Comparison of ENCODE assay signal across 11 cellular contexts in genomic region chr15:62472616-62473299, GRCh38.
DNase-seq lines count a peak whose midpoint lies in the region; ATAC-seq and TF ChIP-seq lines count a peak whose summit lies in the region.
"Had no signal": no experiment of that assay in that cellular context is flagged by ENCODE, and none has a peak within 500 bp of the region (broad histone marks: within the 10 kb centered on the region; RNA-seq: fewer than 3 reads in every experiment).

No MANE protein-coding gene starts in this region.

- no peak overlapping the region for H3K56ac ChIP-seq in IMR-90 (ENCODE audit: extremely low read depth, insufficient read depth, low read length)

- peak overlapping the region; percentile 44 for H2BK20ac ChIP-seq in IMR-90 (ENCODE audit: low read depth, low read length)

- no peaks in the 10 kb centered on the region for H3K9me3 ChIP-seq in BLaER1 treated with 17β-estradiol and CSF1 and Interleukin-3, amounts not matched to agents 10 nM and 100 nM (replicated peaks in 1 of 11)
- H3K9me3 ChIP-seq in IMR-90 (ENCODE audit: control insufficient read depth, insufficient read depth, low read length) (no peaks in the 10 kb centered on the region), osteoblast (ENCODE audit: low read depth, low read length) (no peaks in the 10 kb centered on the region)

- TF ChIP-seq POLR2A in IMR-90 (IDR thresholded peaks at IDR 0.05; ENCODE audit: low read depth, low read length) = no peak

- H2BK120ac ChIP-seq in IMR-90 (ENCODE audit: low read depth, low read length) = peak overlapping the region; percentile 47

- peak overlapping the region; percentile 51 for H3K4ac ChIP-seq in IMR-90 (ENCODE audit: low read depth, low read length)

- no peak overlapping the region for H2BK5ac ChIP-seq in IMR-90 (ENCODE audit: low read depth, low read length, poor library complexity, severe bottlenecking)

- peak; percentile 18; the same call in 1 of the 2 replicates for ATAC-seq in IMR-90 (ENCODE audit: low read depth)
- peak; percentile 8 for ATAC-seq in esophagus mucosa
- ATAC-seq: left lobe of liver had no signal

- no peak overlapping the region for H3K27ac ChIP-seq in BLaER1 treated with 17β-estradiol and CSF1 and Interleukin-3, amounts not matched to agents 10 nM and 100 nM
- H3K27ac ChIP-seq in IMR-90 (ENCODE audit: insufficient read depth, low read length) = no peak overlapping the region
- peak overlapping the region; percentile 25 for H3K27ac ChIP-seq in osteoblast (ENCODE audit: low read depth, low read length)

- POLR2A ChIA-PET in IMR-90 (lab: Charles Lee; ENCODE audit: unreplicated experiment) = no interaction called here

- dilution Hi-C loops in IMR-90 (cut with HindIII; ENCODE audit: low sequenced_read_pairs, unreplicated experiment) = no loop called here

- TF ChIP-seq RAD21 in IMR-90 (IDR thresholded peaks at IDR 0.05; ENCODE audit: low read length) = no peak

- no peak overlapping the region for H3K23ac ChIP-seq in IMR-90 (ENCODE audit: low read depth, low read length)

- peak overlapping the region; percentile 29; the same call in 1 of the 2 replicates for H4K91ac ChIP-seq in IMR-90 (ENCODE audit: insufficient read depth, low read depth, low read length)

- H2AFZ ChIP-seq in IMR-90 (replicated peaks; ENCODE audit: low read length, poor library complexity) (no peak overlapping the region), osteoblast (ENCODE audit: low read length) (peak overlapping the region; percentile 23)

- in situ Hi-C loops in IMR-90 (cut with MboI; ENCODE audit: low sequenced_read_pairs) = no loop called here

- H3K27me3 ChIP-seq in BLaER1 treated with 17β-estradiol and CSF1 and Interleukin-3, amounts not matched to agents 10 nM and 100 nM = no peaks in the 10 kb centered on the region
- H3K27me3 ChIP-seq in IMR-90 (ENCODE audit: control insufficient read depth, insufficient read depth, low read length) (no peaks in the 10 kb centered on the region), osteoblast (ENCODE audit: insufficient read depth, low read length) (no peaks in the 10 kb centered on the region)

- no peaks in the 10 kb centered on the region; a peak in 1 of 22 replicates for H4K20me1 ChIP-seq in BLaER1 treated with 17β-estradiol and CSF1 and Interleukin-3, amounts not matched to agents 10 nM and 100 nM
- H4K20me1 ChIP-seq in IMR-90 (ENCODE audit: insufficient read depth, low read length) = no peaks in the 10 kb centered on the region
- no peaks in the 10 kb centered on the region for H4K20me1 ChIP-seq in osteoblast (ENCODE audit: insufficient read depth, low read length)

- peak overlapping the region; percentile 4; the same call in 1 of the 2 replicates for H3K18ac ChIP-seq in IMR-90 (ENCODE audit: low read depth, low read length)

- H2BK15ac ChIP-seq in IMR-90 (ENCODE audit: low read depth, low read length) = peak overlapping the region; percentile 46; the same call in 1 of the 3 replicates

- no CpG with 5 or more reads among the region's 6 CpGs for WGBS in IMR-90 (ENCODE audit: extremely low coverage in 2 of 2, insufficient read length in 1 of 2), 2 experiments

- H2AK9ac ChIP-seq in IMR-90 (replicated peaks; ENCODE audit: low read depth, low read length, poor library complexity) = no peak overlapping the region

- H3K79me1 ChIP-seq in IMR-90 (ENCODE audit: low read depth in 1 of 2, low read length in 2 of 2) = peaks cover 19 to 30% of the 10 kb centered on the region in 2 experiments

- H3K9ac ChIP-seq in BLaER1 treated with 17β-estradiol and CSF1 and Interleukin-3, amounts not matched to agents 10 nM and 100 nM = 0 out of 22 replicates have a peak overlapping the region, but pooled peaks of 1 of the 11 experiments have one; percentile 6
- no peak overlapping the region for H3K9ac ChIP-seq in IMR-90 (ENCODE audit: low read depth, low read length)

- H3K4me3 ChIP-seq in BLaER1 treated with 17β-estradiol and CSF1 and Interleukin-3, amounts not matched to agents 10 nM and 100 nM = no peak overlapping the region
- H3K4me3 ChIP-seq in IMR-90 (ENCODE audit: insufficient read depth, low read depth, low read length) (no peak overlapping the region), osteoblast (ENCODE audit: insufficient read depth, low read length) (no peak overlapping the region)

- DNase-seq in IMR-90 (no peak), osteoblast (ENCODE audit: insufficient read length, low spot score, missing footprints) (no peak), GM19238 (ENCODE audit: insufficient read length, low spot score) (no peak), cerebellar cortex (ENCODE audit: low spot score) (no peak), NCI-H2029 treated with DMSO at 0.1 percent for 48 hours (lab: John Stamatoyannopoulos, UW) (no peak), DMS79 treated with DMSO at 0.1 percent for 48 hours (lab: John Stamatoyannopoulos, UW) (no peak)
- DNase-seq: activated CD4-positive, alpha-beta T cell treated with anti-CD3 and anti-CD28 coated beads, Interleukin-2, amount 10 ng/mL, durations not matched to agents 7 days and 5 days; stimulated activated naive CD4-positive, alpha-beta T cell treated with Interleukin-2 at 50 U/mL for 16 hours had no signal

- 0 out of 2 replicates have a peak overlapping the region, but pooled peaks have one; percentile 33 for H4K5ac ChIP-seq in IMR-90 (ENCODE audit: low read depth, low read length)

- no peaks in the 10 kb centered on the region for H3K36me3 ChIP-seq in BLaER1 treated with 17β-estradiol and CSF1 and Interleukin-3, amounts not matched to agents 10 nM and 100 nM
- H3K36me3 ChIP-seq in IMR-90 (ENCODE audit: control insufficient read depth, insufficient read depth, low read length) (peaks cover 4% of the 10 kb centered on the region), osteoblast (ENCODE audit: insufficient read depth, low read length) (no peaks in the 10 kb centered on the region)

- H3K9me1 ChIP-seq in IMR-90 (ENCODE audit: insufficient read depth, low read length) = peaks cover 16% of the 10 kb centered on the region

- peaks cover 19% of the 10 kb centered on the region for H3K79me2 ChIP-seq in osteoblast (ENCODE audit: insufficient read depth, low read length)

- H4K8ac ChIP-seq in IMR-90 (ENCODE audit: low read depth in 2 of 2, low read length in 2 of 2) = peak overlapping the region in 1 of 2 experiments; percentile 79; a peak in 3 of 4 replicates

- BruUV-seq in IMR-90 (replicated peaks; lab: Mats Ljungman, UMichigan) = no TSS peak

- no peak for TF ChIP-seq CTCF in IMR-90 (conservative IDR thresholded peaks at IDR 0.05; ENCODE audit: low read depth, low read length)
- TF ChIP-seq CTCF in osteoblast (IDR thresholded peaks at IDR 0.05; ENCODE audit: extremely low read depth, low read depth, low read length) = no peak

- peaks cover 8 to 19% (median 12%) of the 10 kb centered on the region in 10 experiments; a peak in 19 of 20 replicates for H3K4me1 ChIP-seq in BLaER1 treated with 17β-estradiol and CSF1 and Interleukin-3, amounts not matched to agents 10 nM and 100 nM
- H3K4me1 ChIP-seq in IMR-90 (ENCODE audit: control insufficient read depth, insufficient read depth, low read length) (peaks cover 21% of the 10 kb centered on the region), osteoblast (ENCODE audit: insufficient read depth, low read length) (peaks cover 44% of the 10 kb centered on the region)

- peak overlapping the region; percentile 48; the same call in 1 of the 2 replicates for H2AK5ac ChIP-seq in IMR-90 (ENCODE audit: low read depth, low read length)

- H3K14ac ChIP-seq in IMR-90 (replicated peaks; ENCODE audit: low read depth, low read length) = no peak overlapping the region; the same call in 1 of the 2 replicates

- CTCF ChIA-PET in IMR-90 (lab: Yijun Ruan, JAX) = no interaction called here

- intact Hi-C loops in IMR-90 (cut with micrococcal nuclease) = no loop called here

- H3K4me2 ChIP-seq in BLaER1 treated with 17β-estradiol and CSF1 and Interleukin-3, amounts not matched to agents 10 nM and 100 nM = peak overlapping the region; percentile 36 to 78 (median 61); a peak in 20 of 22 replicates
- H3K4me2 ChIP-seq in IMR-90 (ENCODE audit: low read depth, low read length) = 0 out of 2 replicates have a peak overlapping the region, but pooled peaks have one; percentile 11
- peak overlapping the region; percentile 27 for H3K4me2 ChIP-seq in osteoblast (ENCODE audit: insufficient read depth, low read length)

TF ChIP-seq in IMR-90, 13 proteins besides CTCF, POLR2A, EP300 and RAD21:
- no peak for TF ChIP-seq BHLHE40 (IDR thresholded peaks at IDR 0.05; ENCODE audit: low read depth, low read length)
- no peak for TF ChIP-seq ELK1 (IDR thresholded peaks at IDR 0.05; ENCODE audit: borderline replicate concordance, low read depth, low read length)
- TF ChIP-seq CHD1 (IDR thresholded peaks at IDR 0.05; ENCODE audit: low read depth, low read length) = no peak

Comparison
In these comparisons a context has a peak if more than half of its experiments do, and no peak if none do; other contexts are left out.
1. H3K4me2 ChIP-seq: peak in every context shown above with its lines; median percentile 61 in BLaER1 treated with 17β-estradiol and CSF1 and Interleukin-3, amounts not matched to agents 10 nM and 100 nM; 27 in osteoblast; 11 in IMR-90.